ENCODE assay signal across 17 cellular contexts in the genomic region with DNA sequence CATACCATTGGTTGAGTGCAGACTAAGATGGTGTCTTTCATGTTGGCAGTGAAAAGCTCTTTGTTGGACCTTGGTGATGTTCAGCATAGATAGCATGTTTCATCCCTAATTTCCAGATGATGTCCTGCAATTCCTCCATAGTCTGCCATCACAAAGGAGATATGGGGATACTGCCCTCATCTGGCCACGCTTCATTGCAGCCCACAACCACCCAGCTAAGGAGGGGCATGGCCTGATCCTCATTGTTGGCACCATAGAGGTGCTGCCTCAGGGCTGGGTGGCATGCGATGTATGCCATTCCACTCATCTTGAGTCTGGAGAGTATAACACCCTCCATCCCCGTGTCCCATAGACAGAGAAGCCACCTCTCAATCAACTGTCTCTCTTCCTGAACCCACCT. TPM values are rescaled to one million over a fixed set of nuclear protein-coding genes. Genes with fewer than 3 reads are reported as not detected.
A peak's percentile ranks its signal among the peaks of the same experiment; 100 is the strongest.
DNase-seq lines count a peak whose midpoint lies in the region; ATAC-seq and TF ChIP-seq lines count a peak whose summit lies in the region.
"Had no signal": no experiment of that assay in that cellular context is flagged by ENCODE, and none has a peak within 500 bp of the region (broad histone marks: within the 10 kb centered on the region; RNA-seq: fewer than 3 reads in every experiment).

No MANE protein-coding gene starts in this region.

- no peaks in the 10 kb centered on the region for H3K4me1 Mint-ChIP-seq in activated naive CD4-positive, alpha-beta T cell treated with anti-CD3 and anti-CD28 coated beads, Interleukin-2, amount 50 U/mL, for 24 hours
- H3K4me1 Mint-ChIP-seq in WTC11 (0 out of 2 replicates have a peak, but pooled peaks cover 3% of the 10 kb centered on the region), T-cell (peaks cover 0 to 6% (median 0%) of the 10 kb centered on the region in 3 donors)
- H3K4me1 Mint-ChIP-seq: B cell had no signal

- no peak for DNase-seq in activated naive CD4-positive, alpha-beta T cell treated with Interleukin-2 at 50 U/mL for 16 hours
- DNase-seq in WTC11 (ENCODE audit: low spot score), result no peak
- DNase-seq in iPS-NIHi7 (ENCODE audit: extremely low spot score), result peak; percentile 13
- no peak for DNase-seq in T-cell
- no peak for DNase-seq in superior temporal gyrus (ENCODE audit: extremely low spot score)
- DNase-seq in nucleus accumbens (lab: John Stamatoyannopoulos, UW), result no peak
- DNase-seq: AML-193; Caco-2; Calu3; CD4-positive, alpha-beta T cell; CD8-positive, alpha-beta T cell; DND-41; EL; GDM1 had no signal

- H3K9me3 Mint-ChIP-seq in activated naive CD4-positive, alpha-beta T cell treated with anti-CD3 and anti-CD28 coated beads, Interleukin-2, amount 50 U/mL, for 24 hours, result no peaks in the 10 kb centered on the region
- H3K9me3 Mint-ChIP-seq in WTC11 (no peaks in the 10 kb centered on the region), T-cell (no peaks in the 10 kb centered on the region)
- H3K9me3 Mint-ChIP-seq: CD4-positive, alpha-beta T cell; CD8-positive, alpha-beta T cell had no signal

- H3K27ac Mint-ChIP-seq in activated naive CD4-positive, alpha-beta T cell treated with anti-CD3 and anti-CD28 coated beads, Interleukin-2, amount 50 U/mL, for 24 hours, result peak overlapping the region; percentile 21
- no peak overlapping the region for H3K27ac Mint-ChIP-seq in WTC11
- H3K27ac Mint-ChIP-seq in T-cell, result no peak overlapping the region
- H3K27ac Mint-ChIP-seq: B cell; CD4-positive, alpha-beta T cell; CD8-positive, alpha-beta T cell had no signal

- ATAC-seq in WTC11 (peak; percentile 63; the same call in 1 of the 2 replicates), T-cell (replicated peaks in 1 of 4) (no peak)
- ATAC-seq: CD8-positive, alpha-beta T cell; GM12878 had no signal

- no peak overlapping the region for H3K4me3 Mint-ChIP-seq in activated naive CD4-positive, alpha-beta T cell treated with anti-CD3 and anti-CD28 coated beads, Interleukin-2, amount 50 U/mL, for 24 hours
- H3K4me3 Mint-ChIP-seq in WTC11 (no peak overlapping the region), T-cell (no peak overlapping the region)
- H3K4me3 Mint-ChIP-seq: B cell; CD4-positive, alpha-beta T cell; CD8-positive, alpha-beta T cell had no signal

- POLR2A ChIA-PET in WTC11 (lab: Charles Lee), result no interaction called here
- POLR2A ChIA-PET in T-cell (lab: Charles Lee), result no interaction called here

- peaks cover 16% of the 10 kb centered on the region for H3K36me3 Mint-ChIP-seq in activated naive CD4-positive, alpha-beta T cell treated with anti-CD3 and anti-CD28 coated beads, Interleukin-2, amount 50 U/mL, for 24 hours
- H3K36me3 Mint-ChIP-seq in WTC11, result peaks cover 33% of the 10 kb centered on the region
- peaks cover 71% of the 10 kb centered on the region for H3K36me3 Mint-ChIP-seq in T-cell

- no peak for TF ChIP-seq CTCF in WTC11 (IDR thresholded peaks at IDR 0.05)

- H3K27me3 Mint-ChIP-seq in activated naive CD4-positive, alpha-beta T cell treated with anti-CD3 and anti-CD28 coated beads, Interleukin-2, amount 50 U/mL, for 24 hours, result no peaks in the 10 kb centered on the region
- H3K27me3 Mint-ChIP-seq in WTC11 (ENCODE audit: low read depth), result no peaks in the 10 kb centered on the region
- H3K27me3 Mint-ChIP-seq in T-cell, result no peaks in the 10 kb centered on the region
- H3K27me3 Mint-ChIP-seq: B cell; CD4-positive, alpha-beta T cell had no signal

- CTCF ChIA-PET in WTC11 (lab: Charles Lee) (interaction anchor here (0.5 to 0.6 kb wide), 2 partner anchors 64 to 153 kb away, joined by 3 read pairs; no protein-coding TSS in a partner anchor), T-cell (lab: Charles Lee) (no interaction called here)

TF ChIP-seq in WTC11, 78 proteins besides CTCF, POLR2A, EP300 and RAD21:
- no peak for TF ChIP-seq NR2C2 (CRISPR knock-in tag; IDR thresholded peaks at IDR 0.05)
- TF ChIP-seq ZNF416 (CRISPR knock-in tag; IDR thresholded peaks at IDR 0.05), result no peak
- TF ChIP-seq OVOL2 (CRISPR knock-in tag; IDR thresholded peaks at IDR 0.05; ENCODE audit: borderline replicate concordance), result no peak
- TF ChIP-seq PRRX2 (CRISPR knock-in tag; IDR thresholded peaks at IDR 0.05), result no peak
- TF ChIP-seq FOXP1 (CRISPR knock-in tag; IDR thresholded peaks at IDR 0.05; ENCODE audit: borderline replicate concordance), result no peak
- no peak for TF ChIP-seq NFATC4 (CRISPR knock-in tag; IDR thresholded peaks at IDR 0.05)
TF ChIP-seq in WTC11: peak in this region for 0.

RNA-seq across cellular contexts. Expression of a gene that starts 31.5 kb away (rescaled TPM):
- total RNA-seq in WTC11 (2021) (8.0 to 8.7 TPM (median 8.4 TPM) in 3 replicates), T-cell (1 to 10 TPM; 1.3 to 4.4 (median 2.3) TPM)
